Comparison of ENCODE assay signal across 8 cellular contexts in genomic region chr4:121869841-121870822, GRCh38. TPM values are rescaled to one million over a fixed set of nuclear protein-coding genes. Genes with fewer than 3 reads are reported as not detected.
DNase-seq lines count a peak whose midpoint lies in the region; ATAC-seq and TF ChIP-seq lines count a peak whose summit lies in the region.

A gene with protein sequence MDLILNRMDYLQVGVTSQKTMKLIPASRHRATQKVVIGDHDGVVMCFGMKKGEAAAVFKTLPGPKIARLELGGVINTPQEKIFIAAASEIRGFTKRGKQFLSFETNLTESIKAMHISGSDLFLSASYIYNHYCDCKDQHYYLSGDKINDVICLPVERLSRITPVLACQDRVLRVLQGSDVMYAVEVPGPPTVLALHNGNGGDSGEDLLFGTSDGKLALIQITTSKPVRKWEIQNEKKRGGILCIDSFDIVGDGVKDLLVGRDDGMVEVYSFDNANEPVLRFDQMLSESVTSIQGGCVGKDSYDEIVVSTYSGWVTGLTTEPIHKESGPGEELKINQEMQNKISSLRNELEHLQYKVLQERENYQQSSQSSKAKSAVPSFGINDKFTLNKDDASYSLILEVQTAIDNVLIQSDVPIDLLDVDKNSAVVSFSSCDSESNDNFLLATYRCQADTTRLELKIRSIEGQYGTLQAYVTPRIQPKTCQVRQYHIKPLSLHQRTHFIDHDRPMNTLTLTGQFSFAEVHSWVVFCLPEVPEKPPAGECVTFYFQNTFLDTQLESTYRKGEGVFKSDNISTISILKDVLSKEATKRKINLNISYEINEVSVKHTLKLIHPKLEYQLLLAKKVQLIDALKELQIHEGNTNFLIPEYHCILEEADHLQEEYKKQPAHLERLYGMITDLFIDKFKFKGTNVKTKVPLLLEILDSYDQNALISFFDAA (minus strand): TSS chr4:121870474. CDS start chr4:121870313, 161 bp downstream.

- H3K36me3 ChIP-seq in HUES6 (ENCODE audit: control insufficient read depth, insufficient read depth, low read length) (peaks cover 24% of the 10 kb centered on the region), OCI-LY1 (ENCODE audit: insufficient read depth, low read length) (peaks cover 21% of the 10 kb centered on the region)

- no peaks in the 10 kb centered on the region for H3F3A ChIP-seq in OCI-LY1 (ENCODE audit: insufficient read depth, low read length)

- H3K4me3 ChIP-seq in HUES6 (ENCODE audit: low read depth, low read length) = peak within 1 kb of the TSS; percentile 83
- peak within 1 kb of the TSS; percentile 92 for H3K4me3 ChIP-seq in OCI-LY1 (ENCODE audit: low read depth, low read length, poor library complexity, severe bottlenecking)

- ATAC-seq in GM21423 (IDR thresholded peaks at IDR 0.05; ENCODE audit: unreplicated experiment) = peak; percentile 98

- H3K9ac ChIP-seq in HUES6 (ENCODE audit: low read length) (peak within 1 kb of the TSS; percentile 81), OCI-LY1 (ENCODE audit: low read length) (peak within 1 kb of the TSS; percentile 88)

- H3K27me3 ChIP-seq in HUES6 (ENCODE audit: control insufficient read depth, insufficient read depth, low read length) = no peaks in the 10 kb centered on the region
- no peaks in the 10 kb centered on the region for H3K27me3 ChIP-seq in OCI-LY1 (ENCODE audit: insufficient read depth, low read length)

- DNase-seq in Caki2 (ENCODE audit: low read depth) = peak; percentile 97
- peak; percentile 98 for DNase-seq in activated CD8-positive, alpha-beta memory T cell treated with anti-CD3 and anti-CD28 coated beads, Interleukin-2, amount 50 U/mL, for 4 hours
- peak; percentile 98 for DNase-seq in mesenteric fat pad (ENCODE audit: low spot score)
- peak; percentile 85 for DNase-seq in stimulated activated CD8-positive, alpha-beta memory T cell treated with anti-CD3 and anti-CD28 coated beads, Interleukin-15, amount 100 ng/mL, for 24 hours (ENCODE audit: low read depth)

- H3K9me2 ChIP-seq in OCI-LY1 (ENCODE audit: low read depth, low read length) = no peaks in the 10 kb centered on the region

- no peaks in the 10 kb centered on the region for H3K4me1 ChIP-seq in HUES6 (ENCODE audit: control insufficient read depth, insufficient read depth, low read length)
- peaks cover 13% of the 10 kb centered on the region for H3K4me1 ChIP-seq in OCI-LY1 (ENCODE audit: insufficient read depth, low read length, severe bottlenecking)

- H4K20me1 ChIP-seq in OCI-LY1 (ENCODE audit: insufficient read depth, low read length) = no peaks in the 10 kb centered on the region

- H3K4me2 ChIP-seq in OCI-LY1 (ENCODE audit: low read length) = peak within 1 kb of the TSS; percentile 90

- H3K9me3 ChIP-seq in HUES6 (ENCODE audit: control insufficient read depth, insufficient read depth, low read depth, low read length) = no peaks in the 10 kb centered on the region
- no peaks in the 10 kb centered on the region for H3K9me3 ChIP-seq in OCI-LY1 (ENCODE audit: low read length)

- peak within 1 kb of the TSS; percentile 91 for H2AFZ ChIP-seq in OCI-LY1 (ENCODE audit: low read length)

- H3K27ac ChIP-seq in HUES6 (ENCODE audit: low read depth, low read length) = peak within 1 kb of the TSS; percentile 38; the same call in 1 of the 2 replicates
- no peak within 1 kb of the TSS for H3K27ac ChIP-seq in OCI-LY1 (ENCODE audit: low read depth, low read length, poor library complexity, severe bottlenecking)

- no peaks in the 10 kb centered on the region for H3K79me2 ChIP-seq in OCI-LY1 (ENCODE audit: insufficient read depth, low read length)

- in situ Hi-C loops in Caki2 (cut with HindIII; ENCODE audit: low pct_unique_long_range_greater_than_20kb, low sequenced_read_pairs) (no loop called here), endometrial microvascular endothelial cells (cut with HindIII; ENCODE audit: inconsistent ontology term, low pct_unique_long_range_greater_than_20kb, low sequenced_read_pairs) (no loop called here)

- TF ChIP-seq CTCF in OCI-LY1 (IDR thresholded peaks at IDR 0.05; ENCODE audit: low read length) = no peak

RNA-seq across cellular contexts. Expression of the gene that starts here (rescaled TPM):
- 3.2 and 16.8 TPM in 2 replicates for total RNA-seq in Caki2 (2014; rRNA removed; shearing (Covaris generic); ENCODE audit: low replicate concordance)
- total RNA-seq in endometrial microvascular endothelial cells (ENCODE audit: inconsistent ontology term) (17.2 TPM), mesenteric fat pad (10.8 TPM)
